Comparison of ENCODE assay signal across 1 cellular context in genomic region chr7:90211391-90212148, GRCh38.
TF ChIP-seq lines count a peak whose summit lies in the region.

Gene STEAP2 (plus strand): TSS chr7:90211740. CDS start chr7:90225083, 13,343 bp downstream.

TF ChIP-seq in HepG2, 621 proteins besides CTCF, POLR2A, EP300 and RAD21 (continued from another document and continues in another):
- TF ChIP-seq ZBTB4 (CRISPR knock-in tag; IDR thresholded peaks at IDR 0.05; ENCODE audit: borderline replicate concordance) (peak; percentile 84; the same call in 1 of the 2 replicates), ZNF274 (CRISPR knock-in tag; IDR thresholded peaks at IDR 0.05) (peak; percentile 74; the same call in 1 of the 2 replicates), IKZF4 (CRISPR knock-in tag; IDR thresholded peaks at IDR 0.05; ENCODE audit: borderline replicate concordance, low read depth, not compliant biosample characterization) (peak; percentile 47), PHB2 (IDR thresholded peaks at IDR 0.05; ENCODE audit: partially characterized antibody) (no peak), MIER2 (CRISPR knock-in tag; IDR thresholded peaks at IDR 0.05) (no peak), BATF2 (CRISPR knock-in tag; IDR thresholded peaks at IDR 0.05) (peak; percentile 86; the same call in 1 of the 2 replicates), MYPOP (CRISPR knock-in tag; IDR thresholded peaks at IDR 0.05) (peak; percentile 89), ZBTB2 (CRISPR knock-in tag; IDR thresholded peaks at IDR 0.05; ENCODE audit: low read depth) (peak; percentile 69), FOXK1 (CRISPR knock-in tag; IDR thresholded peaks at IDR 0.05; ENCODE audit: borderline replicate concordance, low read depth) (no peak), AKNA (CRISPR knock-in tag; IDR thresholded peaks at IDR 0.05; ENCODE audit: borderline replicate concordance) (peak; percentile 53; the same call in 1 of the 2 replicates), NAIF1 (CRISPR knock-in tag; IDR thresholded peaks at IDR 0.05; ENCODE audit: borderline replicate concordance) (no peak), NR2C2 (CRISPR knock-in tag; IDR thresholded peaks at IDR 0.05; ENCODE audit: borderline replicate concordance) (peak; percentile 69), ZBTB34 (CRISPR knock-in tag; IDR thresholded peaks at IDR 0.05) (peak; percentile 75; the same call in 1 of the 2 replicates), PCBP1 (IDR thresholded peaks at IDR 0.05; ENCODE audit: borderline replicate concordance, low read depth, low read length) (no peak), ZNF704 (CRISPR knock-in tag; IDR thresholded peaks at IDR 0.05; ENCODE audit: borderline replicate concordance) (peak; percentile 27; the same call in 1 of the 2 replicates), ZNF260 (CRISPR knock-in tag; IDR thresholded peaks at IDR 0.05; ENCODE audit: borderline replicate concordance, low read depth) (no peak), JUN (CRISPR knock-in tag; IDR thresholded peaks at IDR 0.05) (peak; percentile 63), ZKSCAN5 (CRISPR knock-in tag; IDR thresholded peaks at IDR 0.05) (peak; percentile 80), ZNF670 (CRISPR knock-in tag; IDR thresholded peaks at IDR 0.05; ENCODE audit: borderline replicate concordance) (peak; percentile 72; the same call in 1 of the 2 replicates), MLXIP (CRISPR knock-in tag; IDR thresholded peaks at IDR 0.05; ENCODE audit: borderline replicate concordance) (no peak), ZNF607 (CRISPR knock-in tag; IDR thresholded peaks at IDR 0.05; ENCODE audit: borderline replicate concordance) (peak; percentile 88; the same call in 1 of the 2 replicates), PATZ1 (CRISPR knock-in tag; IDR thresholded peaks at IDR 0.05) (peak; percentile 53; the same call in 1 of the 2 replicates), HINFP (CRISPR knock-in tag; IDR thresholded peaks at IDR 0.05; ENCODE audit: low read depth) (0 out of 2 replicates have a peak, but pooled peaks have one; percentile 63), KLF12 (CRISPR knock-in tag; IDR thresholded peaks at IDR 0.05; ENCODE audit: borderline replicate concordance) (peak; percentile 86), ZHX1 (CRISPR knock-in tag; IDR thresholded peaks at IDR 0.05; ENCODE audit: low read depth) (peak; percentile 94), KLF9 (CRISPR knock-in tag; IDR thresholded peaks at IDR 0.05; ENCODE audit: low read depth) (no peak)
